Comparison of ENCODE assay signal across 8 cellular contexts in the genomic region with DNA sequence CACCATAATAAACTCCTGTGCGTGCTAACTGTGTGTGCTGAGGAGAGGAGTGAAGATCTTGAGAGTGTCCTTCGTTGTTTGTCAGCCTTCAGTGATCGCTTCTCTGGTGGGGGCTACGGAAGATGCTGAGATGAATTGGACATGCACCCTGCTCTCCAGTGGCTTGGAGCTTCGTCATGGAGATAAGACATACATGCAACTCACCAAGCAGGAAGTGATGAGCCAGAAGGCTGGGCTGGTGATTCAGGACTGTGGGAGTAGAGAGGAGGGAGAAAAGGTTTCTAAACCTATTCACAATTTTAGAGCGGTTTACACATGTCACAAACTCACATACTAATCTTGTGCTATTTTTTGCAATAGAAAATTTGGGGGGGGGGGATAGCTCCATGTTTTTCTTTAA.
DNase-seq lines count a peak whose midpoint lies in the region; ATAC-seq and TF ChIP-seq lines count a peak whose summit lies in the region.

No MANE protein-coding gene starts in this region.

- no peaks in the 10 kb centered on the region for H3K36me3 Mint-ChIP-seq in activated T-cell treated with anti-CD3 and anti-CD28 coated beads, Interleukin-2, amount 50 U/mL, for 24 hours (ENCODE audit: low read depth)
- H3K36me3 Mint-ChIP-seq in Calu3 (ENCODE audit: insufficient read depth, unreplicated experiment), result no peaks in the 10 kb centered on the region

- H3K4me3 ChIP-seq in AG10803 (ENCODE audit: low read length), result no peak overlapping the region

- TF ChIP-seq CTCF in AG10803 (conservative IDR thresholded peaks at IDR 0.05; ENCODE audit: low read length) (no peak), Calu3 (IDR thresholded peaks at IDR 0.05; ENCODE audit: unreplicated experiment) (no peak)

- H3K4me1 Mint-ChIP-seq in activated T-cell treated with anti-CD3 and anti-CD28 coated beads, Interleukin-2, amount 50 U/mL, for 24 hours (ENCODE audit: low read depth), result peaks cover 46% of the 10 kb centered on the region
- peaks cover 16% of the 10 kb centered on the region for H3K4me1 Mint-ChIP-seq in Calu3 (ENCODE audit: low read depth, unreplicated experiment)

- H3K4me3 Mint-ChIP-seq in activated T-cell treated with anti-CD3 and anti-CD28 coated beads, Interleukin-2, amount 50 U/mL, for 24 hours, result peak overlapping the region; percentile 17
- H3K4me3 Mint-ChIP-seq in Calu3 (ENCODE audit: low read depth, unreplicated experiment), result no peak overlapping the region

- intact Hi-C loops in Calu3 (cut with micrococcal nuclease; ENCODE audit: unreplicated experiment), result no loop called here

- peaks cover 4% of the 10 kb centered on the region for H3K9me3 Mint-ChIP-seq in activated T-cell treated with anti-CD3 and anti-CD28 coated beads, Interleukin-2, amount 50 U/mL, for 24 hours
- peaks cover 3% of the 10 kb centered on the region for H3K9me3 Mint-ChIP-seq in Calu3 (ENCODE audit: low read depth, unreplicated experiment)

- ATAC-seq in HG02763 (IDR thresholded peaks at IDR 0.05; ENCODE audit: unreplicated experiment) (no peak), HG03196 (IDR thresholded peaks at IDR 0.05; ENCODE audit: unreplicated experiment) (no peak), GM21619 (IDR thresholded peaks at IDR 0.05; ENCODE audit: unreplicated experiment) (no peak)

- H3K27ac Mint-ChIP-seq in activated T-cell treated with anti-CD3 and anti-CD28 coated beads, Interleukin-2, amount 50 U/mL, for 24 hours, result peak overlapping the region; percentile 85
- H3K27ac Mint-ChIP-seq in Calu3 (ENCODE audit: unreplicated experiment), result no peak overlapping the region

- BruUV-seq in Calu3 (replicated peaks; lab: Mats Ljungman, UMichigan), result no TSS peak

- DNase-seq in AG10803 (ENCODE audit: low read depth) (peak; percentile 71), HT-29 (ENCODE audit: low spot score) (peak; percentile 11), mesenteric fat pad (ENCODE audit: low spot score) (peak; percentile 30), Calu3 (no peak)
- DNase-seq in activated T-cell treated with anti-CD3 and anti-CD28 coated beads, Interleukin-2, amount 50 U/mL, for 24 hours, result peak; percentile 64

- peaks cover 3% of the 10 kb centered on the region for H3K27me3 Mint-ChIP-seq in activated T-cell treated with anti-CD3 and anti-CD28 coated beads, Interleukin-2, amount 50 U/mL, for 24 hours
- peaks cover 78% of the 10 kb centered on the region for H3K27me3 Mint-ChIP-seq in Calu3 (ENCODE audit: unreplicated experiment)

- CTCF ChIA-PET in Calu3 (lab: Charles Lee), result interaction anchor here (0.8 to 1.1 kb wide), 3 partner anchors 9 to 183 kb away, joined by 3 to 4 read pairs (median 3); no protein-coding TSS in a partner anchor
